22 cellular contexts compared by ENCODE assay signal in the genomic region with DNA sequence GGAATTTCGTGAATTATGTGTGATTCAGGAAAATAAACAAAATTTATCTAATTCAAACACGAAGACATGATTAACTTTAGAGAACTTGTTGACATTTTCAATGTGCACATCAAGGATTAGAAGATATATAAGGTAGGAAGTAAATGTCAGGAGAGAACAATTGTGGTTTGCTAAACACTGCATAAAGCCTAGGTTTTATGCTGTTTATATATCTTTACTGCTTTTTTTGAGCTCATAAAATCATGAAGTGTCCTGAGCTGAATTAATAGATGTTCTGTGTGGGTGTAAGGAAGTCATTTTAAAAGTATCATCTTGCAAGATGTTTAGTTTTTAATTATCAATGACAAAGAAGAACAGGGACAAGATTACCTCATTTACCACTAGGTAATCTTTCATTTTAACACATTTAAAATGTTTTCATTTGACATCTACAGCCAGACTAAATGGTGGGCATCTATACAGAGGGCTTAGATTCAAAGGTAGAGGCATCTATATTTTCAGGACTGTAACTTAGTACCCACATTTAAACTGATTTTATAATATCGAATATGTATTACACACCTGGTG.
"Had no signal": no experiment of that assay in that cellular context is flagged by ENCODE, and none has a peak within 500 bp of the region (broad histone marks: within the 10 kb centered on the region; RNA-seq: fewer than 3 reads in every experiment).

No MANE protein-coding gene starts in this region.

- H3K9me3 ChIP-seq: breast epithelium, esophagus squamous epithelium, gastrocnemius medialis, right atrium auricular region, tibial nerve had no signal

- H3K27me3 ChIP-seq: breast epithelium, esophagus squamous epithelium, gastrocnemius medialis, hepatocyte, neural progenitor cell, right atrium auricular region, tibial nerve had no signal

- H3K4me3 ChIP-seq: breast epithelium, esophagus squamous epithelium, gastrocnemius medialis, hepatocyte, neural progenitor cell, right atrium auricular region, tibial nerve had no signal

- H3K79me2 ChIP-seq: hepatocyte had no signal

- FAIRE-seq: keratinocyte had no signal

- H3K27ac ChIP-seq: breast epithelium, epithelial cell of prostate, esophagus squamous epithelium, gastrocnemius medialis, hepatocyte, neural progenitor cell, right atrium auricular region, tibial nerve had no signal

- H3K36me3 ChIP-seq: breast epithelium, esophagus squamous epithelium, gastrocnemius medialis, neural progenitor cell, right atrium auricular region, tibial nerve had no signal

- H2AFZ ChIP-seq: hepatocyte, neural progenitor cell had no signal

- H3K4me1 ChIP-seq: breast epithelium, esophagus squamous epithelium, gastrocnemius medialis, neural progenitor cell, right atrium auricular region, tibial nerve had no signal

- ATAC-seq: activated CD8-positive, alpha-beta T cell treated with anti-CD3 and anti-CD28 coated beads for 36 hours; activated naive CD8-positive, alpha-beta T cell treated with anti-CD3 and anti-CD28 coated beads, Interleukin-2, amount 50 U/mL, for 24 hours; gastrocnemius medialis; left colon; naive thymus-derived CD4-positive, alpha-beta T cell had no signal

- DNase-seq: activated B cell treated with CpG ODN at 0.5 μM for 24 hours; activated CD4-positive, alpha-beta T cell treated with anti-CD3 and anti-CD28 coated beads, Interleukin-2, amount 50 U/mL, for 1 hour; activated CD8-positive, alpha-beta T cell treated with anti-CD3 and anti-CD28 coated beads for 36 hours; activated naive CD8-positive, alpha-beta T cell treated with anti-CD3 and anti-CD28 coated beads, Interleukin-2, amount 50 U/mL, for 24 hours; activated T-cell treated with anti-CD3 and anti-CD28 coated beads, Interleukin-2, amount 50 U/mL, for 48 hours; amygdala; central memory CD4-positive, alpha-beta T cell; esophagus squamous epithelium; gastrocnemius medialis; left colon; midbrain; naive thymus-derived CD4-positive, alpha-beta T cell; stimulated activated CD4-positive, alpha-beta T cell treated with anti-CD3 and anti-CD28 coated beads, Interleukin-15, amount 100 ng/mL, for 24 hours; stimulated activated CD4-positive, alpha-beta T cell treated with anti-CD3 and anti-CD28 coated beads, Interleukin-2, amount 100 ng/mL, for 24 hours; stimulated activated naive CD4-positive, alpha-beta T cell treated with Interleukin-2 at 50 U/mL for 16 hours had no signal

- H3K4me2 ChIP-seq: hepatocyte, neural progenitor cell had no signal
